Comparison of ENCODE assay signal across 13 cellular contexts in the genomic region with DNA sequence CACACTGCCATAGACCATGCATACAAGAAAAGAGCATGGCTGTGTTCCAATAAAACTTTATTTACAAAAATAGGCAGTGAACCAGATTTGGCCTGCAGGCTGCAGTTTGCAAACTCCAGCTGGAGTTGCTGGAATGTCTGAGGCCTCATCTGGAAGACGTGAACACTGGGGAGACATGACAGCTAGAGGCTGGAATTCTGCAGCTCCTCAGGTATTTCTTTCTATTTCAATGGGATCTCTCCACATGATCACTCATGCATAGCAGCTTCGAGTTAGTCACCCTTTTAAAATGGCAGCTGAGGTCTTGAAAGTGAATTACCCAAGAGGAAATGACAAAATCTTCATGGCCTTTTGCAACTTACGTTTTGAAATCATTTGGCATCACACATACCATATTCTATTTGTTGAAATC. TPM values are rescaled to one million over a fixed set of nuclear protein-coding genes. Genes with fewer than 3 reads are reported as not detected.
DNase-seq lines count a peak whose midpoint lies in the region; ATAC-seq and TF ChIP-seq lines count a peak whose summit lies in the region.
"Had no signal": no experiment of that assay in that cellular context is flagged by ENCODE, and none has a peak within 500 bp of the region (broad histone marks: within the 10 kb centered on the region; RNA-seq: fewer than 3 reads in every experiment).

No MANE protein-coding gene starts in this region.

- H3K27me3 Mint-ChIP-seq in naive thymus-derived CD8-positive, alpha-beta T cell = peaks cover 13 to 23% (median 17%) of the 10 kb centered on the region in 5 donors

- no peak overlapping the region for H3K4me3 Mint-ChIP-seq in naive thymus-derived CD8-positive, alpha-beta T cell

- no peaks in the 10 kb centered on the region for H3K9me3 ChIP-seq in A673 (ENCODE audit: low read depth, low read length, poor library complexity, severe bottlenecking)
- H3K9me3 ChIP-seq: body of pancreas, gastroesophageal sphincter had no signal

- no peaks in the 10 kb centered on the region for H3K27me3 ChIP-seq in A673 (replicated peaks; ENCODE audit: insufficient read depth, low read depth, low read length, poor library complexity)
- H3K27me3 ChIP-seq: body of pancreas had no signal

- H3K4me1 ChIP-seq in A673 (ENCODE audit: insufficient read depth, low read length, poor library complexity, severe bottlenecking) = no peaks in the 10 kb centered on the region
- H3K4me1 ChIP-seq: body of pancreas, gastroesophageal sphincter had no signal

- intact Hi-C loops in A673 (cut with micrococcal nuclease; ENCODE audit: unreplicated experiment) = no loop called here

- H3K27ac ChIP-seq in A673 (ENCODE audit: low read depth, low read length, poor library complexity, severe bottlenecking) = no peak overlapping the region
- H3K27ac ChIP-seq: body of pancreas, C4-2B, gastroesophageal sphincter had no signal

- no peak overlapping the region for H3K27ac Mint-ChIP-seq in naive thymus-derived CD8-positive, alpha-beta T cell

- peaks cover 0 to 11% (median 0%) of the 10 kb centered on the region in 9 donors for H3K9me3 Mint-ChIP-seq in naive thymus-derived CD8-positive, alpha-beta T cell

- H3K4me3 ChIP-seq in A673 (ENCODE audit: low read depth, low read length, poor library complexity, severe bottlenecking) (no peak overlapping the region), fibroblast of pulmonary artery (replicated peaks; ENCODE audit: low read depth, low read length) (no peak overlapping the region)
- H3K4me3 ChIP-seq: body of pancreas, gastroesophageal sphincter had no signal

- POLR2A ChIA-PET in A673 (lab: Charles Lee; ENCODE audit: low non-redundant PET) = no interaction called here
- POLR2A ChIA-PET in naive thymus-derived CD8-positive, alpha-beta T cell (lab: Charles Lee) = no interaction called here

- peak; percentile 62 for DNase-seq in A673 (ENCODE audit: low spot score)
- DNase-seq in HCEC 1CT = peak; percentile 96
- DNase-seq in RPMI7951 (ENCODE audit: low read depth) = peak; percentile 94
- peak; percentile 97 for DNase-seq in fibroblast of pulmonary artery (ENCODE audit: low read depth)
- DNase-seq in NCI-H1105 treated with DMSO at 0.1 percent for 48 hours (lab: John Stamatoyannopoulos, UW) = no peak
- no peak for DNase-seq in putamen (ENCODE audit: low spot score)
- DNase-seq in naive thymus-derived CD8-positive, alpha-beta T cell = no peak
- DNase-seq: body of pancreas; NCI-H1930; stimulated activated naive CD4-positive, alpha-beta T cell treated with Interleukin-2 at 50 U/mL for 16 hours had no signal

- no TSS peak for BruUV-seq in A673 (replicated peaks; lab: Mats Ljungman, UMichigan)

- CTCF ChIA-PET in A673 (lab: Charles Lee) = interaction anchor here (0.5 kb wide), 1 partner anchor 31 kb away, joined by 3 read pairs; no protein-coding TSS in a partner anchor

- no peaks in the 10 kb centered on the region for H3K36me3 ChIP-seq in A673 (ENCODE audit: insufficient read depth, low read length, poor library complexity, severe bottlenecking)
- H3K36me3 ChIP-seq: gastroesophageal sphincter had no signal

- H3K4me1 Mint-ChIP-seq in naive thymus-derived CD8-positive, alpha-beta T cell = peaks cover 0 to 14% (median 0%) of the 10 kb centered on the region in 4 donors

- no peak for ATAC-seq in naive thymus-derived CD8-positive, alpha-beta T cell
- ATAC-seq in GM18907 (IDR thresholded peaks at IDR 0.05; ENCODE audit: unreplicated experiment) = no peak
- ATAC-seq: body of pancreas, gastroesophageal sphincter had no signal

- no peak for TF ChIP-seq CTCF in A673 (conservative IDR thresholded peaks at IDR 0.05; ENCODE audit: low read depth, low read length)
- no peak for TF ChIP-seq CTCF in fibroblast of pulmonary artery (IDR thresholded peaks at IDR 0.05; ENCODE audit: low read length, missing control alignments)

- H3K36me3 Mint-ChIP-seq in naive thymus-derived CD8-positive, alpha-beta T cell = no peaks in the 10 kb centered on the region

RNA-seq across cellular contexts. Expression of a gene that starts 52.6 kb away (rescaled TPM):
- 19.2 and 19.8 TPM in 2 replicates for total RNA-seq in A673 (2021)
- total RNA-seq in RPMI7951 (2014; rRNA removed; shearing (Covaris generic)) = 60.7 and 61.6 TPM in 2 replicates
- 10 to 100 TPM; 31.3 to 33.8 TPM for total RNA-seq in naive thymus-derived CD8-positive, alpha-beta T cell
- polyA plus RNA-seq in naive thymus-derived CD8-positive, alpha-beta T cell = 10 to 100 TPM; 10.5 to 19.6 (median 11.1) TPM

Comparison
In these comparisons a context has a peak if more than half of its experiments do, and no peak if none do; other contexts are left out.
1. DNase-seq: peak in A673 (single experiment), HCEC 1CT (single experiment), RPMI7951 (single experiment) and fibroblast of pulmonary artery (single experiment); none in NCI-H1105 treated with DMSO at 0.1 percent for 48 hours (single experiment), putamen (single experiment) and naive thymus-derived CD8-positive, alpha-beta T cell (0 of 10).